ENCODE assay signal across 19 cellular contexts in genomic region chr14:98169170-98169587, GRCh38.
A peak's percentile ranks its signal among the peaks of the same experiment; 100 is the strongest.
DNase-seq lines count a peak whose midpoint lies in the region; ATAC-seq and TF ChIP-seq lines count a peak whose summit lies in the region.
"Had no signal": no experiment of that assay in that cellular context is flagged by ENCODE, and none has a peak within 500 bp of the region (broad histone marks: within the 10 kb centered on the region; RNA-seq: fewer than 3 reads in every experiment).

No MANE protein-coding gene starts in this region.

- peaks cover 9% of the 10 kb centered on the region for H3K36me3 Mint-ChIP-seq in activated T-cell treated with anti-CD3 and anti-CD28 coated beads, Interleukin-2, amount 50 U/mL, for 4 hours (ENCODE audit: insufficient read depth)
- peaks cover 0 to 7% (median 2%) of the 10 kb centered on the region in 3 donors for H3K36me3 Mint-ChIP-seq in CD8-positive, alpha-beta memory T cell
- peaks cover 12% of the 10 kb centered on the region for H3K36me3 Mint-ChIP-seq in activated CD8-positive, alpha-beta T cell treated with anti-CD3 and anti-CD28 coated beads, Interleukin-2, amount 10 ng/mL, durations not matched to agents 7 days and 5 days (ENCODE audit: low read depth)
- H3K36me3 Mint-ChIP-seq in nephron progenitor cell (ENCODE audit: low read depth) = no peaks in the 10 kb centered on the region

- no peaks in the 10 kb centered on the region for H3K36me3 ChIP-seq in CD8-positive, alpha-beta memory T cell (ENCODE audit: insufficient read depth, low read length)
- no peaks in the 10 kb centered on the region for H3K36me3 ChIP-seq in effector memory CD4-positive, alpha-beta T cell (ENCODE audit: control insufficient read depth, insufficient read depth, low read length)
- H3K36me3 ChIP-seq: tibial nerve had no signal

- TF ChIP-seq CTCF in nephron progenitor cell (IDR thresholded peaks at IDR 0.05) = no peak

- CTCF ChIA-PET in CD8-positive, alpha-beta memory T cell (lab: Charles Lee) = interaction anchor here (1.0 to 6.0 kb wide), 4 partner anchors 16 to 58 kb away, joined by 3 to 41 read pairs (median 4); no protein-coding TSS in a partner anchor
- CTCF ChIA-PET in activated CD8-positive, alpha-beta T cell treated with anti-CD3 and anti-CD28 coated beads, Interleukin-2, amount 10 ng/mL, durations not matched to agents 7 days and 5 days (lab: Charles Lee) = interaction anchor here (0.8 to 5.3 kb wide), 10 partner anchors 10 to 81 kb away, joined by 3 to 66 read pairs (median 4); no protein-coding TSS in a partner anchor

- no peak for DNase-seq in activated T-cell treated with anti-CD3 and anti-CD28 coated beads, Interleukin-2, amount 50 U/mL, for 4 hours
- DNase-seq in activated T-cell treated with anti-CD3 and anti-CD28 coated beads for 4 hours (no peak), SIG-M5 treated with dmso at 0.1 percent for 504 hours (lab: John Stamatoyannopoulos, UW; ENCODE audit: unreplicated experiment) (no peak), SKM-1 treated with dmso at 0.1 percent for 144 hours (lab: John Stamatoyannopoulos, UW; ENCODE audit: unreplicated experiment) (no peak), nephron progenitor cell (no peak)
- DNase-seq in CD8-positive, alpha-beta memory T cell = no peak
- DNase-seq in activated CD8-positive, alpha-beta T cell treated with anti-CD3 and anti-CD28 coated beads, Interleukin-2, amount 10 ng/mL, durations not matched to agents 7 days and 5 days = no peak
- DNase-seq in effector memory CD4-positive, alpha-beta T cell = no peak
- DNase-seq: activated B cell treated with CpG ODN at 0.5 μM for 24 hours, DMS53, foreskin melanocyte, GM23248, NCI-H1105, NCI-H2081 treated with DMSO at 0.1 percent for 48 hours, NCI-H510A, right cardiac atrium, T1000 had no signal

- H3K9me3 Mint-ChIP-seq in activated T-cell treated with anti-CD3 and anti-CD28 coated beads, Interleukin-2, amount 50 U/mL, for 4 hours = peaks cover 11% of the 10 kb centered on the region
- peaks cover 0 to 3% (median 0%) of the 10 kb centered on the region in 5 donors for H3K9me3 Mint-ChIP-seq in CD8-positive, alpha-beta memory T cell
- peaks cover 9% of the 10 kb centered on the region for H3K9me3 Mint-ChIP-seq in activated CD8-positive, alpha-beta T cell treated with anti-CD3 and anti-CD28 coated beads, Interleukin-2, amount 10 ng/mL, durations not matched to agents 7 days and 5 days (ENCODE audit: insufficient read depth)
- no peaks in the 10 kb centered on the region for H3K9me3 Mint-ChIP-seq in nephron progenitor cell

- peaks cover 82% of the 10 kb centered on the region for H3K4me1 Mint-ChIP-seq in activated T-cell treated with anti-CD3 and anti-CD28 coated beads, Interleukin-2, amount 50 U/mL, for 4 hours (ENCODE audit: low read depth)
- peaks cover 85 to 95% (median 94%) of the 10 kb centered on the region in 3 donors for H3K4me1 Mint-ChIP-seq in CD8-positive, alpha-beta memory T cell
- H3K4me1 Mint-ChIP-seq in activated CD8-positive, alpha-beta T cell treated with anti-CD3 and anti-CD28 coated beads, Interleukin-2, amount 10 ng/mL, durations not matched to agents 7 days and 5 days (ENCODE audit: low read depth) = peaks cover 86% of the 10 kb centered on the region
- peaks cover 29% of the 10 kb centered on the region for H3K4me1 Mint-ChIP-seq in nephron progenitor cell
- H3K4me1 Mint-ChIP-seq: activated B cell treated with CpG ODN at 0.5 μM for 24 hours had no signal

- peak; percentile 71 to 73 for ATAC-seq in activated T-cell treated with anti-CD3 and anti-CD28 coated beads, Interleukin-2, amount 50 U/mL, for 4 hours
- no peak for ATAC-seq in activated CD8-positive, alpha-beta T cell treated with anti-CD3 and anti-CD28 coated beads, Interleukin-2, amount 10 ng/mL, durations not matched to agents 7 days and 5 days
- ATAC-seq: HepG2, right cardiac atrium had no signal

- no peaks in the 10 kb centered on the region for H3K27me3 Mint-ChIP-seq in activated T-cell treated with anti-CD3 and anti-CD28 coated beads, Interleukin-2, amount 50 U/mL, for 4 hours (ENCODE audit: low read depth)
- H3K27me3 Mint-ChIP-seq in CD8-positive, alpha-beta memory T cell = peaks cover 0 to 1% of the 10 kb centered on the region in 2 donors
- no peaks in the 10 kb centered on the region for H3K27me3 Mint-ChIP-seq in activated CD8-positive, alpha-beta T cell treated with anti-CD3 and anti-CD28 coated beads, Interleukin-2, amount 10 ng/mL, durations not matched to agents 7 days and 5 days (ENCODE audit: low read depth)
- peaks cover 27% of the 10 kb centered on the region for H3K27me3 Mint-ChIP-seq in nephron progenitor cell (ENCODE audit: low read depth, poor library complexity)
- H3K27me3 Mint-ChIP-seq: activated B cell treated with CpG ODN at 0.5 μM for 24 hours had no signal

- no peaks in the 10 kb centered on the region for H3K9me3 ChIP-seq in CD8-positive, alpha-beta memory T cell (ENCODE audit: low read length)
- H3K9me3 ChIP-seq in effector memory CD4-positive, alpha-beta T cell (ENCODE audit: control insufficient read depth, low read length) = no peaks in the 10 kb centered on the region

- peak overlapping the region; percentile 9 for H3K4me3 ChIP-seq in CD8-positive, alpha-beta memory T cell (ENCODE audit: low read length)
- no peak overlapping the region for H3K4me3 ChIP-seq in effector memory CD4-positive, alpha-beta T cell (ENCODE audit: insufficient read depth, low read depth, low read length, poor library complexity, severe bottlenecking)
- H3K4me3 ChIP-seq: GM23248, tibial nerve had no signal

- peak overlapping the region; percentile 88 to 95 (median 93) for H3K27ac Mint-ChIP-seq in CD8-positive, alpha-beta memory T cell
- peak overlapping the region; percentile 75 for H3K27ac Mint-ChIP-seq in activated CD8-positive, alpha-beta T cell treated with anti-CD3 and anti-CD28 coated beads, Interleukin-2, amount 10 ng/mL, durations not matched to agents 7 days and 5 days
- no peak overlapping the region for H3K27ac Mint-ChIP-seq in nephron progenitor cell
- H3K27ac Mint-ChIP-seq: activated B cell treated with CpG ODN at 0.5 μM for 24 hours had no signal

- H3K27me3 ChIP-seq in CD8-positive, alpha-beta memory T cell (ENCODE audit: insufficient read depth, low read length, poor library complexity, severe bottlenecking) = no peaks in the 10 kb centered on the region
- H3K27me3 ChIP-seq in effector memory CD4-positive, alpha-beta T cell (replicated peaks; ENCODE audit: control insufficient read depth, insufficient read depth, low read length, poor library complexity, severe bottlenecking) = no peaks in the 10 kb centered on the region
- H3K27me3 ChIP-seq: tibial nerve had no signal

- POLR2A ChIA-PET in CD8-positive, alpha-beta memory T cell (lab: Charles Lee) = interaction anchor here (0.8 kb wide), 1 partner anchor 13 kb away, joined by 3 read pairs; no protein-coding TSS in a partner anchor
- POLR2A ChIA-PET in activated CD8-positive, alpha-beta T cell treated with anti-CD3 and anti-CD28 coated beads, Interleukin-2, amount 10 ng/mL, durations not matched to agents 7 days and 5 days (lab: Charles Lee) = interaction anchor here (0.6 to 5.6 kb wide), 10 partner anchors 13 to 1913 kb away, joined by 3 to 29 read pairs (median 4); partner anchors contain the start of gene BCL11B

- H3K4me1 ChIP-seq in CD8-positive, alpha-beta memory T cell (ENCODE audit: insufficient read depth, low read length) = peaks cover 91% of the 10 kb centered on the region
- H3K4me1 ChIP-seq in effector memory CD4-positive, alpha-beta T cell (ENCODE audit: control insufficient read depth, insufficient read depth, low read length, poor library complexity, severe bottlenecking) = peaks cover 66% of the 10 kb centered on the region
- H3K4me1 ChIP-seq: tibial nerve had no signal

- H3K4me3 Mint-ChIP-seq in activated T-cell treated with anti-CD3 and anti-CD28 coated beads, Interleukin-2, amount 50 U/mL, for 4 hours = peak overlapping the region; percentile 7
- H3K4me3 Mint-ChIP-seq in CD8-positive, alpha-beta memory T cell = peak overlapping the region in 4 of 7 donors; percentile 13 to 65 (median 58)
- no peak overlapping the region for H3K4me3 Mint-ChIP-seq in activated CD8-positive, alpha-beta T cell treated with anti-CD3 and anti-CD28 coated beads, Interleukin-2, amount 10 ng/mL, durations not matched to agents 7 days and 5 days
- no peak overlapping the region for H3K4me3 Mint-ChIP-seq in nephron progenitor cell
- H3K4me3 Mint-ChIP-seq: activated B cell treated with CpG ODN at 0.5 μM for 24 hours had no signal

- no peak overlapping the region for H3K27ac ChIP-seq in CD8-positive, alpha-beta memory T cell (ENCODE audit: low read depth, low read length)
- peak overlapping the region; percentile 50 for H3K27ac ChIP-seq in effector memory CD4-positive, alpha-beta T cell (ENCODE audit: insufficient read depth, low read length, poor library complexity, severe bottlenecking)
- H3K27ac ChIP-seq: GM23248, tibial nerve had no signal

Comparison
In these comparisons a context has a peak if more than half of its experiments do, and no peak if none do; other contexts are left out.
1. H3K4me3 Mint-ChIP-seq: peak in activated T-cell treated with anti-CD3 and anti-CD28 coated beads, Interleukin-2, amount 50 U/mL, for 4 hours (single experiment) and CD8-positive, alpha-beta memory T cell (4 of 7); none in activated CD8-positive, alpha-beta T cell treated with anti-CD3 and anti-CD28 coated beads, Interleukin-2, amount 10 ng/mL, durations not matched to agents 7 days and 5 days (single experiment) and nephron progenitor cell (single experiment).